1 cellular context compared by ENCODE assay signal in genomic region chr5:180831139-180832080, GRCh38.
A peak's percentile ranks its signal among the peaks of the same experiment; 100 is the strongest.
TF ChIP-seq lines count a peak whose summit lies in the region.

No MANE protein-coding gene starts in this region.

TF ChIP-seq in GM12878, 131 proteins besides CTCF, POLR2A, EP300 and RAD21:
- TF ChIP-seq RB1 (IDR thresholded peaks at IDR 0.05; ENCODE audit: borderline replicate concordance) (0 out of 2 replicates have a peak, but pooled peaks have one; percentile 23), WRNIP1 (IDR thresholded peaks at IDR 0.05; ENCODE audit: borderline replicate concordance, low read depth, low read length) (0 out of 2 replicates have a peak, but pooled peaks have one; percentile 35), RUNX3 (IDR thresholded peaks at IDR 0.05; ENCODE audit: low read length) (peak; percentile 33), POU2F2 (IDR thresholded peaks at IDR 0.05; ENCODE audit: borderline replicate concordance, low read depth, low read length) (no peak), KAT2A (conservative IDR thresholded peaks at IDR 0.05; ENCODE audit: control insufficient read depth, low read depth, low read length) (no peak), EGR1 (IDR thresholded peaks at IDR 0.05; ENCODE audit: borderline replicate concordance in 1 of 2, low read depth in 2 of 2, low read length in 2 of 2) (peak in 1 of 2 experiments; percentile 26; a peak in 1 of 3 replicates), HSF1 (IDR thresholded peaks at IDR 0.05; ENCODE audit: low read depth, low read length) (no peak), IKZF2 (IDR thresholded peaks at IDR 0.05) (peak in 1 of 2 experiments; percentile 13; a peak in 1 of 4 replicates), ZNF384 (IDR thresholded peaks at IDR 0.05; ENCODE audit: borderline replicate concordance, low read depth, low read length) (peak; percentile 72), KLF5 (IDR thresholded peaks at IDR 0.05; ENCODE audit: partially characterized antibody) (peak; percentile 30), TCF3 (IDR thresholded peaks at IDR 0.05; ENCODE audit: borderline replicate concordance, insufficient read depth, low read depth, low read length) (0 out of 2 replicates have a peak, but pooled peaks have one; percentile 58), MAX (IDR thresholded peaks at IDR 0.05; ENCODE audit: low read depth, low read length) (peak; percentile 56), RELB (IDR thresholded peaks at IDR 0.05; ENCODE audit: low read depth) (peak; percentile 30; the same call in 1 of the 2 replicates), HDGF (IDR thresholded peaks at IDR 0.05) (peak; percentile 75; the same call in 1 of the 2 replicates), CBFB (IDR thresholded peaks at IDR 0.05; ENCODE audit: low read depth) (0 out of 2 replicates have a peak, but pooled peaks have one; percentile 52), ZNF207 (IDR thresholded peaks at IDR 0.05; ENCODE audit: borderline replicate concordance) (peak; percentile 21; the same call in 1 of the 2 replicates), PML (IDR thresholded peaks at IDR 0.05; ENCODE audit: low read length) (peak; percentile 55; the same call in 1 of the 2 replicates), YY1 (IDR thresholded peaks at IDR 0.05; ENCODE audit: low read depth, low read length) (peak; percentile 95), MXI1 (IDR thresholded peaks at IDR 0.05; ENCODE audit: low read depth, low read length) (peak; percentile 54; the same call in 1 of the 2 replicates), GABPA (IDR thresholded peaks at IDR 0.05; ENCODE audit: low read depth) (0 out of 2 replicates have a peak, but pooled peaks have one; percentile 57), CUX1 (IDR thresholded peaks at IDR 0.05; ENCODE audit: insufficient replicate concordance, low read depth, low read length) (no peak), NRF1 (conservative IDR thresholded peaks at IDR 0.05; ENCODE audit: low read depth, low read length) (peak; percentile 27; the same call in 1 of the 2 replicates), FOXK2 (IDR thresholded peaks at IDR 0.05) (no peak), NR2F1 (conservative IDR thresholded peaks at IDR 0.05) (peak; percentile 74; the same call in 1 of the 2 replicates), MLLT1 (IDR thresholded peaks at IDR 0.05) (peak; percentile 35; the same call in 1 of the 2 replicates), IKZF1 (conservative IDR thresholded peaks at IDR 0.05) (peak; percentile 55), CHD2 (IDR thresholded peaks at IDR 0.05; ENCODE audit: borderline replicate concordance, low read depth, low read length) (peak; percentile 59; the same call in 1 of the 2 replicates), JUND (IDR thresholded peaks at IDR 0.05; ENCODE audit: low read depth, low read length) (no peak), GATAD2B (conservative IDR thresholded peaks at IDR 0.05; ENCODE audit: low read depth) (no peak; the same call in 1 of the 2 replicates), CBX5 (IDR thresholded peaks at IDR 0.05; ENCODE audit: low read depth) (0 out of 2 replicates have a peak, but pooled peaks have one; percentile 35), MYC (IDR thresholded peaks at IDR 0.05; ENCODE audit: insufficient read depth, insufficient read length, insufficient replicate concordance, low read length, severe bottlenecking) (peak; percentile 21), NBN (IDR thresholded peaks at IDR 0.05) (0 out of 2 replicates have a peak, but pooled peaks have one; percentile 34), POLR2AphosphoS5 (IDR thresholded peaks at IDR 0.05; ENCODE audit: low read length) (peak; percentile 76), NFXL1 (IDR thresholded peaks at IDR 0.05; ENCODE audit: borderline replicate concordance) (no peak), BHLHE40 (IDR thresholded peaks at IDR 0.05; ENCODE audit: borderline replicate concordance in 1 of 2, low read depth in 2 of 2, low read length in 1 of 2) (peak; percentile 9 to 74; a peak in 2 of 4 replicates), SP1 (IDR thresholded peaks at IDR 0.05; ENCODE audit: low read depth, low read length) (no peak), POLR2AphosphoS2 (IDR thresholded peaks at IDR 0.05; ENCODE audit: low read depth, low read length) (0 out of 2 replicates have a peak, but pooled peaks have one; percentile 12), TAF1 (IDR thresholded peaks at IDR 0.05; ENCODE audit: borderline replicate concordance, low read depth, low read length) (peak; percentile 80), DPF2 (IDR thresholded peaks at IDR 0.05) (peak; percentile 75), CREM (IDR thresholded peaks at IDR 0.05; ENCODE audit: low read depth) (no peak), CHD4 (IDR thresholded peaks at IDR 0.05) (no peak), LARP7 (IDR thresholded peaks at IDR 0.05) (no peak), SMAD1 (IDR thresholded peaks at IDR 0.05; ENCODE audit: low read depth, partially characterized antibody) (peak; percentile 46), ASH2L (IDR thresholded peaks at IDR 0.05; ENCODE audit: borderline replicate concordance, low read depth) (peak; percentile 88; the same call in 1 of the 2 replicates), TARDBP (IDR thresholded peaks at IDR 0.05; ENCODE audit: borderline replicate concordance) (no peak), SIN3A (IDR thresholded peaks at IDR 0.05; ENCODE audit: low read depth, low read length) (peak; percentile 36; the same call in 1 of the 2 replicates), ZZZ3 (IDR thresholded peaks at IDR 0.05; ENCODE audit: control insufficient read depth, insufficient read length, low read depth) (no peak)
- TF ChIP-seq, protein P1, sequence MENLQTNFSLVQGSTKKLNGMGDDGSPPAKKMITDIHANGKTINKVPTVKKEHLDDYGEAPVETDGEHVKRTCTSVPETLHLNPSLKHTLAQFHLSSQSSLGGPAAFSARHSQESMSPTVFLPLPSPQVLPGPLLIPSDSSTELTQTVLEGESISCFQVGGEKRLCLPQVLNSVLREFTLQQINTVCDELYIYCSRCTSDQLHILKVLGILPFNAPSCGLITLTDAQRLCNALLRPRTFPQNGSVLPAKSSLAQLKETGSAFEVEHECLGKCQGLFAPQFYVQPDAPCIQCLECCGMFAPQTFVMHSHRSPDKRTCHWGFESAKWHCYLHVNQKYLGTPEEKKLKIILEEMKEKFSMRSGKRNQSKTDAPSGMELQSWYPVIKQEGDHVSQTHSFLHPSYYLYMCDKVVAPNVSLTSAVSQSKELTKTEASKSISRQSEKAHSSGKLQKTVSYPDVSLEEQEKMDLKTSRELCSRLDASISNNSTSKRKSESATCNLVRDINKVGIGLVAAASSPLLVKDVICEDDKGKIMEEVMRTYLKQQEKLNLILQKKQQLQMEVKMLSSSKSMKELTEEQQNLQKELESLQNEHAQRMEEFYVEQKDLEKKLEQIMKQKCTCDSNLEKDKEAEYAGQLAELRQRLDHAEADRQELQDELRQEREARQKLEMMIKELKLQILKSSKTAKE (IDR thresholded peaks at IDR 0.05; ENCODE audit: low read depth, poor library complexity, severe bottlenecking): no peak
- TF ChIP-seq, protein P2, sequence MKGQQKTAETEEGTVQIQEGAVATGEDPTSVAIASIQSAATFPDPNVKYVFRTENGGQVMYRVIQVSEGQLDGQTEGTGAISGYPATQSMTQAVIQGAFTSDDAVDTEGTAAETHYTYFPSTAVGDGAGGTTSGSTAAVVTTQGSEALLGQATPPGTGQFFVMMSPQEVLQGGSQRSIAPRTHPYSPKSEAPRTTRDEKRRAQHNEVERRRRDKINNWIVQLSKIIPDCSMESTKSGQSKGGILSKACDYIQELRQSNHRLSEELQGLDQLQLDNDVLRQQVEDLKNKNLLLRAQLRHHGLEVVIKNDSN (IDR thresholded peaks at IDR 0.05; ENCODE audit: borderline replicate concordance, extremely low read length, insufficient read depth, low read depth, low read length): no peak
- TF ChIP-seq, protein P3, sequence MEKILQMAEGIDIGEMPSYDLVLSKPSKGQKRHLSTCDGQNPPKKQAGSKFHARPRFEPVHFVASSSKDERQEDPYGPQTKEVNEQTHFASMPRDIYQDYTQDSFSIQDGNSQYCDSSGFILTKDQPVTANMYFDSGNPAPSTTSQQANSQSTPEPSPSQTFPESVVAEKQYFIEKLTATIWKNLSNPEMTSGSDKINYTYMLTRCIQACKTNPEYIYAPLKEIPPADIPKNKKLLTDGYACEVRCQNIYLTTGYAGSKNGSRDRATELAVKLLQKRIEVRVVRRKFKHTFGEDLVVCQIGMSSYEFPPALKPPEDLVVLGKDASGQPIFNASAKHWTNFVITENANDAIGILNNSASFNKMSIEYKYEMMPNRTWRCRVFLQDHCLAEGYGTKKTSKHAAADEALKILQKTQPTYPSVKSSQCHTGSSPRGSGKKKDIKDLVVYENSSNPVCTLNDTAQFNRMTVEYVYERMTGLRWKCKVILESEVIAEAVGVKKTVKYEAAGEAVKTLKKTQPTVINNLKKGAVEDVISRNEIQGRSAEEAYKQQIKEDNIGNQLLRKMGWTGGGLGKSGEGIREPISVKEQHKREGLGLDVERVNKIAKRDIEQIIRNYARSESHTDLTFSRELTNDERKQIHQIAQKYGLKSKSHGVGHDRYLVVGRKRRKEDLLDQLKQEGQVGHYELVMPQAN (conservative IDR thresholded peaks at IDR 0.05): peak; percentile 76
